In genomic region chr2:143121957-143122356, GRCh38 we compare ENCODE assay signal across 19 cellular contexts. TPM values are rescaled to one million over a fixed set of nuclear protein-coding genes. Genes with fewer than 3 reads are reported as not detected.
"Had no signal": no experiment of that assay in that cellular context is flagged by ENCODE, and none has a peak within 500 bp of the region (broad histone marks: within the 10 kb centered on the region; RNA-seq: fewer than 3 reads in every experiment).

No MANE protein-coding gene starts in this region.

- H3K27me3 Mint-ChIP-seq: activated CD4-positive, alpha-beta memory T cell treated with anti-CD3 and anti-CD28 coated beads for 36 hours; activated naive CD8-positive, alpha-beta T cell treated with anti-CD3 and anti-CD28 coated beads for 36 hours had no signal

- H3K4me3 ChIP-seq: cardiac muscle cell, esophagus muscularis mucosa, gastroesophageal sphincter, heart left ventricle, left lung, thyroid gland had no signal

- H3K36me3 ChIP-seq: cardiac muscle cell, esophagus muscularis mucosa, gastroesophageal sphincter, heart left ventricle, left lung, thyroid gland had no signal

- H3K36me3 Mint-ChIP-seq: WTC11 had no signal

- H3K9me3 Mint-ChIP-seq: activated CD4-positive, alpha-beta memory T cell treated with anti-CD3 and anti-CD28 coated beads for 36 hours; WTC11 had no signal

- H3K27ac ChIP-seq: cardiac muscle cell, esophagus muscularis mucosa, gastroesophageal sphincter, heart left ventricle, left lung, thyroid gland had no signal

- DNase-seq: activated CD4-positive, alpha-beta memory T cell treated with anti-CD3 and anti-CD28 coated beads for 36 hours; activated CD4-positive, alpha-beta T cell treated with anti-CD3 and anti-CD28 coated beads for 4 hours; activated naive CD8-positive, alpha-beta T cell treated with anti-CD3 and anti-CD28 coated beads for 36 hours; activated T-cell treated with anti-CD3 and anti-CD28 coated beads for 4 hours; amniotic stem cell; dermis blood vessel endothelial cell; effector memory CD4-positive, alpha-beta T cell; heart left ventricle; left lung; midbrain; retina; stimulated activated CD4-positive, alpha-beta T cell treated with anti-CD3 and anti-CD28 coated beads, Interleukin-2, amount 100 ng/mL, for 24 hours; stimulated activated naive CD4-positive, alpha-beta T cell treated with Interleukin-2 at 50 U/mL for 16 hours; thyroid gland had no signal

- H3K4me1 Mint-ChIP-seq: WTC11 had no signal

- H3K4me1 ChIP-seq: esophagus muscularis mucosa, gastroesophageal sphincter, thyroid gland had no signal

- H3K4me3 Mint-ChIP-seq: activated CD4-positive, alpha-beta memory T cell treated with anti-CD3 and anti-CD28 coated beads for 36 hours; activated naive CD8-positive, alpha-beta T cell treated with anti-CD3 and anti-CD28 coated beads for 36 hours; WTC11 had no signal

- H3K27ac Mint-ChIP-seq: activated CD4-positive, alpha-beta memory T cell treated with anti-CD3 and anti-CD28 coated beads for 36 hours; activated naive CD8-positive, alpha-beta T cell treated with anti-CD3 and anti-CD28 coated beads for 36 hours; WTC11 had no signal

- H3K27me3 ChIP-seq: cardiac muscle cell, esophagus muscularis mucosa, gastroesophageal sphincter, heart left ventricle, left lung, thyroid gland had no signal

- ATAC-seq: gastroesophageal sphincter, heart left ventricle, left lung, WTC11 had no signal

- H3K9me3 ChIP-seq: gastroesophageal sphincter, left lung, thyroid gland had no signal

RNA-seq across cellular contexts. Expression of gene ARHGAP15, which starts 7.3 kb away (rescaled TPM):
- polyA plus RNA-seq: cardiac muscle cell, endothelial cell of umbilical vein had no signal
